Comparison of ENCODE assay signal across 1 cellular context in genomic region chr6:14466278-14466677, GRCh38.
TF ChIP-seq lines count a peak whose summit lies in the region.

No MANE protein-coding gene starts in this region.

TF ChIP-seq in IMR-90, 13 proteins besides CTCF, POLR2A, EP300 and RAD21 (continued from another document):
- no peak for TF ChIP-seq USF2 (IDR thresholded peaks at IDR 0.05; ENCODE audit: low read depth, low read length)
